Comparison of ENCODE assay signal across 1 cellular context in genomic region chr1:31989964-31990363, GRCh38.
TF ChIP-seq lines count a peak whose summit lies in the region.

No MANE protein-coding gene starts in this region.

TF ChIP-seq in HepG2, 621 proteins besides CTCF, POLR2A, EP300 and RAD21:
- TF ChIP-seq CREB1 (IDR thresholded peaks at IDR 0.05) = peak; percentile 50; the same call in 1 of the 2 replicates
- no peak for TF ChIP-seq CREB1 (CRISPR knock-in tag; IDR thresholded peaks at IDR 0.05)
- TF ChIP-seq ZNF670 (CRISPR knock-in tag; IDR thresholded peaks at IDR 0.05; ENCODE audit: borderline replicate concordance) = no peak
- TF ChIP-seq ATF7 (IDR thresholded peaks at IDR 0.05) = peak; percentile 63; the same call in 1 of the 2 replicates
- no peak for TF ChIP-seq ATF7 (CRISPR knock-in tag; IDR thresholded peaks at IDR 0.05)
- TF ChIP-seq, protein P1, sequence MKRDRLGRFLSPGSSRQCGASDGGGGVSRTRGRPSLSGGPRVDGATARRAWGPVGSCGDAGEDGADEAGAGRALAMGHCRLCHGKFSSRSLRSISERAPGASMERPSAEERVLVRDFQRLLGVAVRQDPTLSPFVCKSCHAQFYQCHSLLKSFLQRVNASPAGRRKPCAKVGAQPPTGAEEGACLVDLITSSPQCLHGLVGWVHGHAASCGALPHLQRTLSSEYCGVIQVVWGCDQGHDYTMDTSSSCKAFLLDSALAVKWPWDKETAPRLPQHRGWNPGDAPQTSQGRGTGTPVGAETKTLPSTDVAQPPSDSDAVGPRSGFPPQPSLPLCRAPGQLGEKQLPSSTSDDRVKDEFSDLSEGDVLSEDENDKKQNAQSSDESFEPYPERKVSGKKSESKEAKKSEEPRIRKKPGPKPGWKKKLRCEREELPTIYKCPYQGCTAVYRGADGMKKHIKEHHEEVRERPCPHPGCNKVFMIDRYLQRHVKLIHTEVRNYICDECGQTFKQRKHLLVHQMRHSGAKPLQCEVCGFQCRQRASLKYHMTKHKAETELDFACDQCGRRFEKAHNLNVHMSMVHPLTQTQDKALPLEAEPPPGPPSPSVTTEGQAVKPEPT (CRISPR knock-in tag; IDR thresholded peaks at IDR 0.05; ENCODE audit: low read depth) = no peak
- TF ChIP-seq ZNF776 (CRISPR knock-in tag; IDR thresholded peaks at IDR 0.05) = no peak
